In genomic region chr3:33980252-33980651, GRCh38 we compare ENCODE assay signal across 9 cellular contexts.
DNase-seq lines count a peak whose midpoint lies in the region; ATAC-seq and TF ChIP-seq lines count a peak whose summit lies in the region.
"Had no signal": no experiment of that assay in that cellular context is flagged by ENCODE, and none has a peak within 500 bp of the region (broad histone marks: within the 10 kb centered on the region; RNA-seq: fewer than 3 reads in every experiment).

No MANE protein-coding gene starts in this region.

- no peak overlapping the region for H2AFZ ChIP-seq in HCT116 (ENCODE audit: low read depth, low read length, poor library complexity, severe bottlenecking)

- H3K27me3 Mint-ChIP-seq in CD14-positive monocyte (ENCODE audit: low read depth in 3 of 3) = no peaks in the 10 kb centered on the region
- H3K27me3 Mint-ChIP-seq in immature natural killer cell (ENCODE audit: low read depth in 3 of 3) = peaks cover 0 to 7% (median 1%) of the 10 kb centered on the region in 3 donors

- ATAC-seq in HCT116 (peak; percentile 72), GM18502 (IDR thresholded peaks at IDR 0.05; ENCODE audit: poor library complexity, unreplicated experiment) (no peak)

- H3K4me3 Mint-ChIP-seq in CD14-positive monocyte = no peak overlapping the region
- no peak overlapping the region for H3K4me3 Mint-ChIP-seq in immature natural killer cell

- H3K4me1 ChIP-seq in HCT116 (ENCODE audit: control insufficient read depth in 1 of 2, insufficient read depth in 2 of 2, low read length in 2 of 2) (no peaks in the 10 kb centered on the region), uterus (no peaks in the 10 kb centered on the region)

- H3K27ac Mint-ChIP-seq in CD14-positive monocyte (no peak overlapping the region), immature natural killer cell (no peak overlapping the region)

- H3K9me3 ChIP-seq in HCT116 (ENCODE audit: control insufficient read depth in 1 of 2, insufficient read depth in 1 of 2, low read depth in 1 of 2, low read length in 2 of 2) = no peaks in the 10 kb centered on the region
- H3K9me3 ChIP-seq in uterus = no peaks in the 10 kb centered on the region

- intact Hi-C loops in HCT116 (cut with micrococcal nuclease) = loop anchor here (5.0 kb wide), 2 partner anchors 702 to 1927 kb away; no protein-coding TSS in a partner anchor
- intact Hi-C loops in CD14-positive monocyte (cut with micrococcal nuclease) = no loop called here
- intact Hi-C loops in uterus (cut with DNase I; ENCODE audit: low total_unique reads) = no loop called here

- POLR2A ChIA-PET in HCT116 (lab: Charles Lee) = no interaction called here

- TF ChIP-seq CTCF in HCT116 (IDR thresholded peaks at IDR 0.05 in 2 of 3, conservative IDR thresholded peaks at IDR 0.05 in 1 of 3; ENCODE audit: borderline replicate concordance in 1 of 3, insufficient read depth in 1 of 3, low read depth in 2 of 3, low read length in 2 of 3) (peak; percentile 13 to 49 (median 45); a peak in 4 of 6 replicates), CD14-positive monocyte (IDR thresholded peaks at IDR 0.05) (no peak), uterus (IDR thresholded peaks at IDR 0.05) (peak in 2 of 4 experiments; percentile 16 to 27)

- peak; percentile 77 for DNase-seq in AG08396 (ENCODE audit: low spot score)
- peak; percentile 8 for DNase-seq in HCT116 (ENCODE audit: low read depth, low spot score)
- peak; percentile 48 for DNase-seq in SK-MEL-5 (ENCODE audit: low read depth, low spot score)
- peak; percentile 9 for DNase-seq in iPS DF 4.7 (ENCODE audit: extremely low read depth, low spot score)
- no peak for DNase-seq in CD14-positive monocyte (ENCODE audit: low spot score)
- no peak for DNase-seq in immature natural killer cell
- no peak for DNase-seq in uterus
- DNase-seq: activated effector memory CD4-positive, alpha-beta T cell treated with Interleukin-2 at 50 U/mL for 16 hours had no signal

- H3K4me1 Mint-ChIP-seq in CD14-positive monocyte = no peaks in the 10 kb centered on the region
- no peaks in the 10 kb centered on the region for H3K4me1 Mint-ChIP-seq in immature natural killer cell

- H3K27me3 ChIP-seq in HCT116 (ENCODE audit: insufficient read depth, low read length) (peaks cover 7% of the 10 kb centered on the region), uterus (no peaks in the 10 kb centered on the region)

- no peak overlapping the region for H3K9ac ChIP-seq in HCT116 (ENCODE audit: low read length)

- H3K79me2 ChIP-seq in HCT116 (ENCODE audit: insufficient read depth, low read length) = no peaks in the 10 kb centered on the region

- no peaks in the 10 kb centered on the region for H3K36me3 ChIP-seq in HCT116 (ENCODE audit: control insufficient read depth in 1 of 2, insufficient read depth in 2 of 2, low read length in 2 of 2)
- no peaks in the 10 kb centered on the region for H3K36me3 ChIP-seq in uterus

- no peak overlapping the region for H3K4me3 ChIP-seq in HCT116 (replicated peaks in 1 of 2; ENCODE audit: low read depth in 1 of 2, low read length in 2 of 2)
- no peak overlapping the region for H3K4me3 ChIP-seq in uterus

- BruUV-seq in HCT116 (replicated peaks; lab: Mats Ljungman, UMichigan) = no TSS peak

- H3K9me3 Mint-ChIP-seq in CD14-positive monocyte = peaks cover 0 to 4% (median 2%) of the 10 kb centered on the region in 7 donors
- no peaks in the 10 kb centered on the region for H3K9me3 Mint-ChIP-seq in immature natural killer cell

- no peaks in the 10 kb centered on the region for H3K36me3 Mint-ChIP-seq in CD14-positive monocyte
- H3K36me3 Mint-ChIP-seq in immature natural killer cell = no peaks in the 10 kb centered on the region

- H3K4me2 ChIP-seq in HCT116 (ENCODE audit: low read length) = no peak overlapping the region

- RAD21 ChIA-PET in HCT116 (lab: Charles Lee; ENCODE audit: low non-redundant PET in 1 of 2, low total read pairs in 2 of 2, uncharacterized antibody in 2 of 2, unreplicated experiment in 2 of 2) = no interaction called here

- CTCF ChIA-PET in HCT116 (lab: Charles Lee) = interaction anchor here (1.2 kb wide), 1 partner anchor 96 kb away, joined by 4 read pairs; no protein-coding TSS in a partner anchor

- peak; percentile 58 for TF ChIP-seq RAD21 in HCT116 (IDR thresholded peaks at IDR 0.05; ENCODE audit: low read depth)

- TF ChIP-seq POLR2A in HCT116 (IDR thresholded peaks at IDR 0.05; ENCODE audit: borderline replicate concordance, extremely low read depth, insufficient read depth, insufficient read length) (no peak), uterus (IDR thresholded peaks at IDR 0.05) (no peak)

- H3K27ac ChIP-seq in HCT116 (ENCODE audit: low read depth, low read length) = no peak overlapping the region
- H3K27ac ChIP-seq in uterus = no peak overlapping the region

- in situ Hi-C loops in SK-MEL-5 (cut with HindIII; ENCODE audit: low pct_unique_long_range_greater_than_20kb, low sequenced_read_pairs) = no loop called here

- no peaks in the 10 kb centered on the region for H4K20me1 ChIP-seq in HCT116 (ENCODE audit: insufficient read depth)

- no peaks in the 10 kb centered on the region for H3K9me2 ChIP-seq in HCT116 (ENCODE audit: insufficient read depth)

TF ChIP-seq in HCT116, 20 proteins besides CTCF, POLR2A, EP300 and RAD21:
- TF ChIP-seq JUND (IDR thresholded peaks at IDR 0.05) = no peak
- TF ChIP-seq ELF1 (IDR thresholded peaks at IDR 0.05; ENCODE audit: borderline replicate concordance, low read depth) = no peak
- TF ChIP-seq FOSL1 (IDR thresholded peaks at IDR 0.05; ENCODE audit: low read depth) = no peak
- no peak for TF ChIP-seq CBX3 (IDR thresholded peaks at IDR 0.05; ENCODE audit: low read depth)
- TF ChIP-seq SP1 (IDR thresholded peaks at IDR 0.05; ENCODE audit: low read depth) = no peak
- no peak for TF ChIP-seq EZH2phosphoT487 (IDR thresholded peaks at IDR 0.05; ENCODE audit: borderline replicate concordance)
- no peak for TF ChIP-seq YY1 (IDR thresholded peaks at IDR 0.05; ENCODE audit: extremely low read depth, insufficient replicate concordance, low read depth, low read length)
- no peak for TF ChIP-seq ZFX (IDR thresholded peaks at IDR 0.05)
- TF ChIP-seq EGR1 (IDR thresholded peaks at IDR 0.05; ENCODE audit: low read depth) = no peak
- no peak for TF ChIP-seq SIN3A (IDR thresholded peaks at IDR 0.05; ENCODE audit: low read depth)
- TF ChIP-seq MAX (IDR thresholded peaks at IDR 0.05) = no peak
- no peak for TF ChIP-seq POLR2AphosphoS5 (IDR thresholded peaks at IDR 0.05; ENCODE audit: low read depth, low read length)
- no peak for TF ChIP-seq SRF (IDR thresholded peaks at IDR 0.05; ENCODE audit: low read depth)
- TF ChIP-seq ZNF274 (IDR thresholded peaks at IDR 0.05; ENCODE audit: low read depth, low read length) = no peak
- no peak for TF ChIP-seq CEBPB (IDR thresholded peaks at IDR 0.05; ENCODE audit: low read depth)
- no peak for TF ChIP-seq TCF7L2 (IDR thresholded peaks at IDR 0.05; ENCODE audit: borderline replicate concordance, extremely low read depth, insufficient read depth, insufficient read length)
- no peak for TF ChIP-seq REST (IDR thresholded peaks at IDR 0.05; ENCODE audit: low read depth)
- no peak for TF ChIP-seq ATF3 (IDR thresholded peaks at IDR 0.05)
- no peak for TF ChIP-seq EZH2 (IDR thresholded peaks at IDR 0.05)

Comparison
In these comparisons a context has a peak if more than half of its experiments do, and no peak if none do; other contexts are left out.
1. DNase-seq: peak in AG08396 (single experiment), HCT116 (single experiment), SK-MEL-5 (single experiment) and iPS DF 4.7 (single experiment); none in CD14-positive monocyte (single experiment), immature natural killer cell (0 of 3) and uterus (0 of 2).